13 cellular contexts compared by ENCODE assay signal in the genomic region with DNA sequence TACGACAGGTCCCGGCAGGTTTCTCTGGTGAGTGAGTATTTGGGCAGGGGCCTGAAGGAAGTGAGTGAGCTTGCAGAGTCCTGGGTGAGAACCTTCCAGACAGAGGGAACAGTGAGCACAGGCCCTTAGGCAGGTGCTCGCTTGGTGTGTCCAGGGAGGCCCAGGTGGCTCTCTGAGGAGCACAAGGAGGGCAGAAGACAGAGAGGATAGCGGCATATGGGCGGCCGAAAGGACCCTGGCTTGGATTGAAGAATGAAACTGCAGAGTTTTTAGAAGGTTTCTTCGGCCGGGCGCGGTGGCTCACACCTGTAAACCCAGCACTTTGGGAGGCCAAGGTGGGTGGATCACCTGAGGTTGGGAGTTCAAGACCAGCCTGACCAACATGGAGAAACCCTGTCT.
"Had no signal": no experiment of that assay in that cellular context is flagged by ENCODE, and none has a peak within 500 bp of the region (broad histone marks: within the 10 kb centered on the region; RNA-seq: fewer than 3 reads in every experiment).

No MANE protein-coding gene starts in this region.

- H3K27ac Mint-ChIP-seq: activated naive CD8-positive, alpha-beta T cell; neural progenitor cell had no signal

- DNase-seq: activated CD4-positive, CD25-positive, alpha-beta regulatory T cell; activated gamma-delta T cell; effector memory CD4-positive, alpha-beta T cell; kidney; SK-N-SH; stimulated activated CD4-positive, alpha-beta T cell treated with anti-CD3 and anti-CD28 coated beads, Interleukin-2, amount 100 ng/mL, for 48 hours had no signal

- H3K27me3 Mint-ChIP-seq: activated naive CD8-positive, alpha-beta T cell had no signal

- H3K4me1 Mint-ChIP-seq: neural progenitor cell had no signal

- H3K9me3 Mint-ChIP-seq: neural progenitor cell had no signal

- H3K27ac ChIP-seq: epithelial cell of prostate, left lung, neural progenitor cell, prostate gland, right lobe of liver, thyroid gland had no signal

- H3K4me3 Mint-ChIP-seq: activated naive CD8-positive, alpha-beta T cell; neural progenitor cell had no signal
